ENCODE assay signal across 1 cellular context in the genomic region with DNA sequence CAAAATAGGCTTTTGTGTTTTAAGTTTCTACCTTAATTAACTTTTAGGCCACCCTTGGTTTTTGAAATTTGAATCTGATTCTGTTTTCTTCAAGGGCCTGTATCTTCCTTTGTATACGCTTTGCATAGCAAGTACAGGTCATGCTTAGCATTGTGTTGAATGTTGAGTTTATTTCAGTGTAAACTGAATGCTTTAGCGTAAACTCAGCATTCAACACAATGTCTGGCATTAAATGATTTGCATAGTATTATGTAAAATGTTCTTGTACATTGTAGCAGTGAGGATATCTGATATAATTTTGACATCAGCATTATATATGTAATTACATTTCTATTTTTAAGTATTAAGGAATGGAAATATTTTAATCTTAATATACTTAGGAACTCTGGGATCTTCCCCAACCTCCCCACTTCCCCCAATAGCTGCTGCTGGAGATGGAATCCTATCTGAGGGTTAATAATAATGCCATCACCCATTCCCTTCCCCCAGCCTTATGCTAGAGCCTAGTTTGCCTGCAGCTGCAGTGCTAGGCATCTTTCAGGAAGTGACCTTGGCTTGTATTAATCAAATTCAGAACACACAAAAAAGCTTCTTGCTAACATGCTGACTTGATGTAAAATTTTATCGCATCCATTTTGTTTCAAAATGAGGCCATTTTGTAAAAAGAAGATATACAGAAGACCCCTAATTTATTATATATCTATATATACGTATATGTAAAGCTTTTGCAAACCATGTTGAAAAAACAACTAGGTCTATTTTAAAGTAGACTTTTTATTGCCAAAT.
TF ChIP-seq lines count a peak whose summit lies in the region.

No MANE protein-coding gene starts in this region.

TF ChIP-seq in GM12878, 131 proteins besides CTCF, POLR2A, EP300 and RAD21 (continued from another document):
- TF ChIP-seq, protein P1, sequence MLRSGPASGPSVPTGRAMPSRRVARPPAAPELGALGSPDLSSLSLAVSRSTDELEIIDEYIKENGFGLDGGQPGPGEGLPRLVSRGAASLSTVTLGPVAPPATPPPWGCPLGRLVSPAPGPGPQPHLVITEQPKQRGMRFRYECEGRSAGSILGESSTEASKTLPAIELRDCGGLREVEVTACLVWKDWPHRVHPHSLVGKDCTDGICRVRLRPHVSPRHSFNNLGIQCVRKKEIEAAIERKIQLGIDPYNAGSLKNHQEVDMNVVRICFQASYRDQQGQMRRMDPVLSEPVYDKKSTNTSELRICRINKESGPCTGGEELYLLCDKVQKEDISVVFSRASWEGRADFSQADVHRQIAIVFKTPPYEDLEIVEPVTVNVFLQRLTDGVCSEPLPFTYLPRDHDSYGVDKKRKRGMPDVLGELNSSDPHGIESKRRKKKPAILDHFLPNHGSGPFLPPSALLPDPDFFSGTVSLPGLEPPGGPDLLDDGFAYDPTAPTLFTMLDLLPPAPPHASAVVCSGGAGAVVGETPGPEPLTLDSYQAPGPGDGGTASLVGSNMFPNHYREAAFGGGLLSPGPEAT (IDR thresholded peaks at IDR 0.05; ENCODE audit: low read depth) = 0 out of 2 replicates have a peak, but pooled peaks have one; percentile 56
- no peak for TF ChIP-seq SUZ12 (IDR thresholded peaks at IDR 0.05; ENCODE audit: unreplicated experiment)
